ENCODE assay signal across 12 cellular contexts in genomic region chr2:102366406-102367112, GRCh38. TPM values are rescaled to one million over a fixed set of nuclear protein-coding genes. Genes with fewer than 3 reads are reported as not detected.
DNase-seq lines count a peak whose midpoint lies in the region; ATAC-seq lines count a peak whose summit lies in the region.
"Had no signal": no experiment of that assay in that cellular context is flagged by ENCODE, and none has a peak within 500 bp of the region (broad histone marks: within the 10 kb centered on the region; RNA-seq: fewer than 3 reads in every experiment).

No MANE protein-coding gene starts in this region.

- DNase-seq in activated CD8-positive, alpha-beta memory T cell treated with anti-CD3 and anti-CD28 coated beads, Interleukin-2, amount 10 ng/mL, durations not matched to agents 7 days and 5 days = no peak
- DNase-seq in activated CD8-positive, alpha-beta memory T cell treated with anti-CD3 and anti-CD28 coated beads for 24 hours = no peak
- peak; percentile 30 for DNase-seq in OCI-M1 (lab: John Stamatoyannopoulos, UW)
- no peak for DNase-seq in AG08395 (ENCODE audit: low spot score)
- no peak for DNase-seq in NCI-H2081 (lab: John Stamatoyannopoulos, UW)
- no peak for DNase-seq in G401 (ENCODE audit: low spot score)
- DNase-seq: H9, heart left ventricle, NCI-H82, substantia nigra had no signal

- no peaks in the 10 kb centered on the region for H3K27me3 Mint-ChIP-seq in activated CD8-positive, alpha-beta memory T cell treated with anti-CD3 and anti-CD28 coated beads, Interleukin-2, amount 10 ng/mL, durations not matched to agents 7 days and 5 days
- no peaks in the 10 kb centered on the region for H3K27me3 Mint-ChIP-seq in stimulated activated naive CD8-positive, alpha-beta T cell treated with anti-CD3 and anti-CD28 coated beads, Interleukin-15, Interleukin-2, amounts not matched to agents 100 ng/mL and 50 ng/mL, for 24 hours

- H3K27ac Mint-ChIP-seq in activated CD8-positive, alpha-beta memory T cell treated with anti-CD3 and anti-CD28 coated beads, Interleukin-2, amount 10 ng/mL, durations not matched to agents 7 days and 5 days = peak overlapping the region; percentile 87
- peak overlapping the region; percentile 95 for H3K27ac Mint-ChIP-seq in stimulated activated naive CD8-positive, alpha-beta T cell treated with anti-CD3 and anti-CD28 coated beads, Interleukin-15, Interleukin-2, amounts not matched to agents 100 ng/mL and 50 ng/mL, for 24 hours
- H3K27ac Mint-ChIP-seq: H9 had no signal

- peaks cover 88% of the 10 kb centered on the region for H3K36me3 Mint-ChIP-seq in activated CD8-positive, alpha-beta memory T cell treated with anti-CD3 and anti-CD28 coated beads, Interleukin-2, amount 10 ng/mL, durations not matched to agents 7 days and 5 days
- H3K36me3 Mint-ChIP-seq in stimulated activated naive CD8-positive, alpha-beta T cell treated with anti-CD3 and anti-CD28 coated beads, Interleukin-15, Interleukin-2, amounts not matched to agents 100 ng/mL and 50 ng/mL, for 24 hours (ENCODE audit: low read depth) = peaks cover 96% of the 10 kb centered on the region

- H3K9me3 Mint-ChIP-seq in activated CD8-positive, alpha-beta memory T cell treated with anti-CD3 and anti-CD28 coated beads, Interleukin-2, amount 10 ng/mL, durations not matched to agents 7 days and 5 days (ENCODE audit: low read depth) = peaks cover 19% of the 10 kb centered on the region
- H3K9me3 Mint-ChIP-seq in stimulated activated naive CD8-positive, alpha-beta T cell treated with anti-CD3 and anti-CD28 coated beads, Interleukin-15, Interleukin-2, amounts not matched to agents 100 ng/mL and 50 ng/mL, for 24 hours = peaks cover 35% of the 10 kb centered on the region

- peak; percentile 46 for ATAC-seq in activated CD8-positive, alpha-beta memory T cell treated with anti-CD3 and anti-CD28 coated beads, Interleukin-2, amount 10 ng/mL, durations not matched to agents 7 days and 5 days
- peak; percentile 82 for ATAC-seq in HG02870 (IDR thresholded peaks at IDR 0.05; ENCODE audit: unreplicated experiment)
- ATAC-seq: heart left ventricle had no signal

- H3K4me1 Mint-ChIP-seq in activated CD8-positive, alpha-beta memory T cell treated with anti-CD3 and anti-CD28 coated beads, Interleukin-2, amount 10 ng/mL, durations not matched to agents 7 days and 5 days = peaks cover 44% of the 10 kb centered on the region
- peaks cover 93% of the 10 kb centered on the region for H3K4me1 Mint-ChIP-seq in stimulated activated naive CD8-positive, alpha-beta T cell treated with anti-CD3 and anti-CD28 coated beads, Interleukin-15, Interleukin-2, amounts not matched to agents 100 ng/mL and 50 ng/mL, for 24 hours (ENCODE audit: low read depth)

- CTCF ChIA-PET in activated CD8-positive, alpha-beta memory T cell treated with anti-CD3 and anti-CD28 coated beads, Interleukin-2, amount 10 ng/mL, durations not matched to agents 7 days and 5 days (lab: Charles Lee) = no interaction called here

- H3K4me3 Mint-ChIP-seq in activated CD8-positive, alpha-beta memory T cell treated with anti-CD3 and anti-CD28 coated beads, Interleukin-2, amount 10 ng/mL, durations not matched to agents 7 days and 5 days = peak overlapping the region; percentile 56
- peak overlapping the region; percentile 67 for H3K4me3 Mint-ChIP-seq in stimulated activated naive CD8-positive, alpha-beta T cell treated with anti-CD3 and anti-CD28 coated beads, Interleukin-15, Interleukin-2, amounts not matched to agents 100 ng/mL and 50 ng/mL, for 24 hours
- H3K4me3 Mint-ChIP-seq: H9 had no signal

- in situ Hi-C loops in G401 (cut with HindIII; ENCODE audit: low sequenced_read_pairs) = no loop called here

RNA-seq across cellular contexts. Expression of gene IL18R1, which starts 11.0 kb away (rescaled TPM):
- total RNA-seq in activated CD8-positive, alpha-beta memory T cell treated with anti-CD3 and anti-CD28 coated beads, Interleukin-2, amount 10 ng/mL, durations not matched to agents 7 days and 5 days = 10 to 100 TPM; 19.8 to 25.9 TPM
- not detected in 2 replicates for total RNA-seq in G401 (2014; rRNA removed; shearing (Covaris generic))
- total RNA-seq: H9 had no signal

RNA-seq across cellular contexts. Expression of gene IL1RL1, which starts 55.2 kb away (rescaled TPM):
- total RNA-seq in activated CD8-positive, alpha-beta memory T cell treated with anti-CD3 and anti-CD28 coated beads, Interleukin-2, amount 10 ng/mL, durations not matched to agents 7 days and 5 days = under 1 TPM; 0.09 to 0.41 TPM
- not detected in 2 replicates for total RNA-seq in G401 (2014; rRNA removed; shearing (Covaris generic))
- total RNA-seq: H9 had no signal

RNA-seq across cellular contexts. Expression of gene IL18RAP, which starts 56.4 kb away (rescaled TPM):
- 10 to 100 TPM; 12.3 to 14.9 TPM for total RNA-seq in activated CD8-positive, alpha-beta memory T cell treated with anti-CD3 and anti-CD28 coated beads, Interleukin-2, amount 10 ng/mL, durations not matched to agents 7 days and 5 days
- not detected in 2 replicates for total RNA-seq in G401 (2014; rRNA removed; shearing (Covaris generic))
- total RNA-seq: H9 had no signal

Comparison
In these comparisons a context has a peak if more than half of its experiments do, and no peak if none do; other contexts are left out.
1. RNA of gene IL18R1, which starts 11.0 kb away (total RNA-seq): 19.8 to 25.9 TPM in activated CD8-positive, alpha-beta memory T cell treated with anti-CD3 and anti-CD28 coated beads, Interleukin-2, amount 10 ng/mL, durations not matched to agents 7 days and 5 days; not detected in G401; every median in the first group is over 10 times any median in the second.
2. RNA of gene IL18RAP, which starts 56.4 kb away (total RNA-seq): 12.3 to 14.9 TPM in activated CD8-positive, alpha-beta memory T cell treated with anti-CD3 and anti-CD28 coated beads, Interleukin-2, amount 10 ng/mL, durations not matched to agents 7 days and 5 days; not detected in G401; every median in the first group is over 10 times any median in the second.